1 cellular context compared by ENCODE assay signal in genomic region chr12:46357438-46358324, GRCh38.
TF ChIP-seq lines count a peak whose summit lies in the region.

No MANE protein-coding gene starts in this region.

TF ChIP-seq in HepG2, 621 proteins besides CTCF, POLR2A, EP300 and RAD21 (continued from another document and continues in another):
- peak; percentile 77; the same call in 1 of the 2 replicates for TF ChIP-seq SNAPC4 (CRISPR knock-in tag; IDR thresholded peaks at IDR 0.05)
- peak; percentile 75 for TF ChIP-seq ARNT2 (CRISPR knock-in tag; IDR thresholded peaks at IDR 0.05; ENCODE audit: low read depth)
- peak; percentile 83; the same call in 1 of the 2 replicates for TF ChIP-seq ZNF580 (CRISPR knock-in tag; IDR thresholded peaks at IDR 0.05; ENCODE audit: borderline replicate concordance, low read depth)
- peak; percentile 61; the same call in 1 of the 2 replicates for TF ChIP-seq ZNF512B (CRISPR knock-in tag; IDR thresholded peaks at IDR 0.05; ENCODE audit: borderline replicate concordance)
- no peak for TF ChIP-seq NFE2L1 (CRISPR knock-in tag; IDR thresholded peaks at IDR 0.05; ENCODE audit: borderline replicate concordance)
- TF ChIP-seq ATF6 (CRISPR knock-in tag; conservative IDR thresholded peaks at IDR 0.05): peak; percentile 47; the same call in 1 of the 2 replicates
- TF ChIP-seq PHF5A (CRISPR knock-in tag; IDR thresholded peaks at IDR 0.05; ENCODE audit: low read depth, unreplicated experiment): peak; percentile 97
- no peak for TF ChIP-seq ZNF782 (CRISPR knock-in tag; IDR thresholded peaks at IDR 0.05; ENCODE audit: borderline replicate concordance)
- no peak for TF ChIP-seq JUNB (CRISPR knock-in tag; IDR thresholded peaks at IDR 0.05; ENCODE audit: borderline replicate concordance)
- no peak for TF ChIP-seq AHDC1 (CRISPR knock-in tag; IDR thresholded peaks at IDR 0.05; ENCODE audit: borderline replicate concordance)
- TF ChIP-seq ZNF235 (CRISPR knock-in tag; IDR thresholded peaks at IDR 0.05; ENCODE audit: borderline replicate concordance): no peak
- no peak for TF ChIP-seq ZBTB46 (CRISPR knock-in tag; IDR thresholded peaks at IDR 0.05; ENCODE audit: borderline replicate concordance)
- no peak; the same call in 1 of the 2 replicates for TF ChIP-seq NR2F6 (IDR thresholded peaks at IDR 0.05)
- no peak; the same call in 1 of the 2 replicates for TF ChIP-seq NR2F6 (CRISPR knock-in tag; IDR thresholded peaks at IDR 0.05)
- no peak for TF ChIP-seq KAT2B (IDR thresholded peaks at IDR 0.05; ENCODE audit: borderline replicate concordance, low read depth, low read length)
- TF ChIP-seq ZNF788 (CRISPR knock-in tag; IDR thresholded peaks at IDR 0.05; ENCODE audit: borderline replicate concordance): 0 out of 2 replicates have a peak, but pooled peaks have one; percentile 17
- peak; percentile 94 for TF ChIP-seq FIP1L1 (IDR thresholded peaks at IDR 0.05; ENCODE audit: borderline replicate concordance, insufficient read depth, low read depth, low read length)
- 0 out of 2 replicates have a peak, but pooled peaks have one; percentile 16 for TF ChIP-seq RARG (CRISPR knock-in tag; IDR thresholded peaks at IDR 0.05; ENCODE audit: low read depth)
- TF ChIP-seq MLX (CRISPR knock-in tag; IDR thresholded peaks at IDR 0.05): no peak
- TF ChIP-seq NFAT5 (CRISPR knock-in tag; IDR thresholded peaks at IDR 0.05): 0 out of 2 replicates have a peak, but pooled peaks have one; percentile 23
